1 cellular context compared by ENCODE assay signal in the genomic region with DNA sequence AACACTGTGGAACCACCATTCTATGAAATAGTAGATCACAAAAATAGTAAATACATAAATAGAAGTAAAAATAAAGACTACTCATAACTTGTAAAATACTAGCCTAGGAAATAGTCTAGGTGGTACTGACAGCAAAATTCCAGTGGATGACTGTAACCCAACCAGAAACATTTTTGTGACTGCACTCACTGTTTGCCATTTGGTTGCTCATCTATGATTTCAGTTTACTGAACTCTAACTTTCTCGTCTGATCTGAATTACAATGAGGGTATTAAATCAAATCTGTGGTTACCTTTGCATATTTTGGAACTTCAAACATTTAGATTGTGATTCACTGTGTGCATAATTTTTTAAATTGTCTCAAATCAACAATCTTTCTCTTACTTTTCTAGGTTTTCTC.
TF ChIP-seq lines count a peak whose summit lies in the region.

No MANE protein-coding gene starts in this region.

TF ChIP-seq in A549, 52 proteins besides CTCF, POLR2A, EP300 and RAD21 (continued from another document):
- TF ChIP-seq MAFK (IDR thresholded peaks at IDR 0.05; ENCODE audit: partially characterized antibody) = no peak
- no peak for TF ChIP-seq HOXA7 (CRISPR knock-in tag; IDR thresholded peaks at IDR 0.05)
- TF ChIP-seq, protein P1, sequence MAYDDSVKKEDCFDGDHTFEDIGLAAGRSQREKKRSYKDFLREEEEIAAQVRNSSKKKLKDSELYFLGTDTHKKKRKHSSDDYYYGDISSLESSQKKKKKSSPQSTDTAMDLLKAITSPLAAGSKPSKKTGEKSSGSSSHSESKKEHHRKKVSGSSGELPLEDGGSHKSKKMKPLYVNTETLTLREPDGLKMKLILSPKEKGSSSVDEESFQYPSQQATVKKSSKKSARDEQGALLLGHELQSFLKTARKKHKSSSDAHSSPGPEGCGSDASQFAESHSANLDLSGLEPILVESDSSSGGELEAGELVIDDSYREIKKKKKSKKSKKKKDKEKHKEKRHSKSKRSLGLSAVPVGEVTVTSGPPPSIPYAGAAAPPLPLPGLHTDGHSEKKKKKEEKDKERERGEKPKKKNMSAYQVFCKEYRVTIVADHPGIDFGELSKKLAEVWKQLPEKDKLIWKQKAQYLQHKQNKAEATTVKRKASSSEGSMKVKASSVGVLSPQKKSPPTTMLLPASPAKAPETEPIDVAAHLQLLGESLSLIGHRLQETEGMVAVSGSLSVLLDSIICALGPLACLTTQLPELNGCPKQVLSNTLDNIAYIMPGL (CRISPR knock-in tag; IDR thresholded peaks at IDR 0.05; ENCODE audit: borderline replicate concordance) = no peak
- TF ChIP-seq TFCP2L1 (CRISPR knock-in tag; IDR thresholded peaks at IDR 0.05) = no peak
- no peak for TF ChIP-seq PHF8 (IDR thresholded peaks at IDR 0.05; ENCODE audit: borderline replicate concordance, low read depth)
TF ChIP-seq in A549: peak in this region for 8.
